Comparison of ENCODE assay signal across 8 cellular contexts in genomic region chr19:11528551-11529341, GRCh38.
DNase-seq lines count a peak whose midpoint lies in the region; ATAC-seq lines count a peak whose summit lies in the region.

A gene with protein sequence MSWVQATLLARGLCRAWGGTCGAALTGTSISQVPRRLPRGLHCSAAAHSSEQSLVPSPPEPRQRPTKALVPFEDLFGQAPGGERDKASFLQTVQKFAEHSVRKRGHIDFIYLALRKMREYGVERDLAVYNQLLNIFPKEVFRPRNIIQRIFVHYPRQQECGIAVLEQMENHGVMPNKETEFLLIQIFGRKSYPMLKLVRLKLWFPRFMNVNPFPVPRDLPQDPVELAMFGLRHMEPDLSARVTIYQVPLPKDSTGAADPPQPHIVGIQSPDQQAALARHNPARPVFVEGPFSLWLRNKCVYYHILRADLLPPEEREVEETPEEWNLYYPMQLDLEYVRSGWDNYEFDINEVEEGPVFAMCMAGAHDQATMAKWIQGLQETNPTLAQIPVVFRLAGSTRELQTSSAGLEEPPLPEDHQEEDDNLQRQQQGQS (minus strand): TSS chr19:11529134. CDS start chr19:11519170, 9,964 bp downstream.

- peak; percentile 97 for DNase-seq in AG08396 (ENCODE audit: low spot score)
- peak; percentile 98 to 99 for DNase-seq in NCI-H446 (lab: John Stamatoyannopoulos, UW)
- DNase-seq in activated CD4-positive, CD25-positive, alpha-beta regulatory T cell treated with anti-CD3 and anti-CD28 coated beads, Interleukin-2, amount 50 U/mL, for 16 hours (ENCODE audit: low read depth, low spot score): peak; percentile 82
- DNase-seq in central memory CD8-positive, alpha-beta T cell (ENCODE audit: low spot score in 2 of 2): peak; percentile 83 to 88
- DNase-seq in iris pigment epithelial cell (ENCODE audit: low read depth): peak; percentile 99
- peak; percentile 85 to 93 for DNase-seq in stimulated activated CD4-positive, alpha-beta T cell treated with anti-CD3 and anti-CD28 coated beads, Interleukin-12 subunit alpha, Interleukin-12 subunit beta, amount 100 ng/mL, for 24 hours (ENCODE audit: low read depth in 2 of 2)

- no peaks in the 10 kb centered on the region for H3K9me3 Mint-ChIP-seq in central memory CD8-positive, alpha-beta T cell

- H3K4me3 Mint-ChIP-seq in central memory CD8-positive, alpha-beta T cell: peak within 1 kb of the TSS; percentile 95

- H3K36me3 Mint-ChIP-seq in central memory CD8-positive, alpha-beta T cell (ENCODE audit: insufficient read depth): peaks cover 13% of the 10 kb centered on the region

- peaks cover 22% of the 10 kb centered on the region for H3K4me1 Mint-ChIP-seq in central memory CD8-positive, alpha-beta T cell

- peak within 1 kb of the TSS; percentile 91 for H3K27ac Mint-ChIP-seq in central memory CD8-positive, alpha-beta T cell (ENCODE audit: low read depth)

- H3K27me3 Mint-ChIP-seq in central memory CD8-positive, alpha-beta T cell: no peaks in the 10 kb centered on the region

- peak; percentile 97 for ATAC-seq in GM19025 (IDR thresholded peaks at IDR 0.05; ENCODE audit: low read depth, unreplicated experiment)
- ATAC-seq in HG03342 (IDR thresholded peaks at IDR 0.05; ENCODE audit: unreplicated experiment): peak; percentile 94
- peak; percentile 99 for ATAC-seq in central memory CD8-positive, alpha-beta T cell (replicated peaks; ENCODE audit: extremely low read depth, poor library complexity, severe bottlenecking)

Comparison
In these comparisons a context has a peak if more than half of its experiments do, and no peak if none do; other contexts are left out.
1. Peak in every context shown above with its lines: DNase-seq and ATAC-seq.